ENCODE assay signal across 8 cellular contexts in the genomic region with DNA sequence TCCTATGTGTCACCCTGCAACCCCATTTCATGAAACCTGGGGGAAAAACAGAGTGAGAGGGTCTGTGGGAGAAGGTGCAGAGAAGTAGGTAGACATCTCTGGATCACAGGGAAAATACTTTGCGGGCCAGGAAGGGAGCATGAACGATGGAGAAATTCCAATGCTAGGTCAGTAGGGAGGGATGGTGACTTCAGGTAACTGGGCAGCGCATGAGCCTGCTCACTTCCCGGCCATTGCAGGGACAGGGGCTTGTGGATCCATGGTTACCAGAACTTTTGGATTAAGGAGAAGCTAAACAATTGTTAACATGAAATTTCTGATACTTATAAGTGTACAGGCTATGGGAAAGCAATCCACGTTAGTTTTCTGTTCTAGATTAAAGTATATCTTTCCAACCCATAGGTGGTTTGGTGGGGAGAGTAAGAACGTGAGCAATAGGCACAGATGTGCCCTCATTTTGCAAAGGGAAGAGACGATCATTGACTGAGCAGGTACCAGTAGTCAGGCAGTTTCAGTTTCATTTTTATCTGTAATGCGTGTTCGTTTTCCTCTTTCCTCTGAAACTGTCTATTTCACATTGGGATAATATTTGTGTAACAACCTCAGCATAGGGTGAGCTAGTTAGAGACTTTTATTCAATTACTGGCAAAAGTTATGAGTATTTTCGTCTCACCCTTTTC.
DNase-seq lines count a peak whose midpoint lies in the region; ATAC-seq and TF ChIP-seq lines count a peak whose summit lies in the region.

No MANE protein-coding gene starts in this region.

- no peaks in the 10 kb centered on the region for H3K27me3 ChIP-seq in neural progenitor cell

- no peak overlapping the region for H3K4me3 Mint-ChIP-seq in neural progenitor cell

- DNase-seq in OCI-M1 (lab: John Stamatoyannopoulos, UW) = peak; percentile 76
- no peak for DNase-seq in mucosa of descending colon
- no peak for DNase-seq in neural progenitor cell (ENCODE audit: low spot score)
- no peak for DNase-seq in NCI-H748 treated with DMSO at 0.1 percent for 48 hours (lab: John Stamatoyannopoulos, UW)
- no peak for DNase-seq in DMS79 (lab: John Stamatoyannopoulos, UW)
- no peak for DNase-seq in NCI-H526 treated with DMSO at 0.1 percent for 48 hours (lab: John Stamatoyannopoulos, UW)

- no peaks in the 10 kb centered on the region for H3F3A ChIP-seq in neural progenitor cell (ENCODE audit: low read depth)

- H3K9me3 ChIP-seq in mucosa of descending colon (no peaks in the 10 kb centered on the region), neural progenitor cell (ENCODE audit: low read depth) (no peaks in the 10 kb centered on the region)

- H3K36me3 ChIP-seq in mucosa of descending colon (ENCODE audit: low read depth) (no peaks in the 10 kb centered on the region), neural progenitor cell (no peaks in the 10 kb centered on the region)

- H3K27me3 Mint-ChIP-seq in neural progenitor cell (ENCODE audit: insufficient read depth, low read depth) = peaks cover 2% of the 10 kb centered on the region

- H3K4me3 ChIP-seq in mucosa of descending colon = no peak overlapping the region
- no peak overlapping the region for H3K4me3 ChIP-seq in neural progenitor cell

- no peak overlapping the region for H3K27ac ChIP-seq in neural progenitor cell

- H3K27ac Mint-ChIP-seq in neural progenitor cell = no peak overlapping the region

- H3K4me1 ChIP-seq in mucosa of descending colon (ENCODE audit: low read depth) = peaks cover 6% of the 10 kb centered on the region
- H3K4me1 ChIP-seq in neural progenitor cell = peaks cover 12% of the 10 kb centered on the region

- TF ChIP-seq CTCF in mucosa of descending colon (IDR thresholded peaks at IDR 0.05) (no peak), neural progenitor cell (IDR thresholded peaks at IDR 0.05) (no peak)

- H2AFZ ChIP-seq in neural progenitor cell (replicated peaks) = no peak overlapping the region

- H3K4me2 ChIP-seq in neural progenitor cell = no peak overlapping the region

- no peaks in the 10 kb centered on the region for H3K36me3 Mint-ChIP-seq in neural progenitor cell

- H3K9ac ChIP-seq in neural progenitor cell = no peak overlapping the region

- H3K4me1 Mint-ChIP-seq in neural progenitor cell = peaks cover 13% of the 10 kb centered on the region

- H3K79me2 ChIP-seq in neural progenitor cell (ENCODE audit: low read depth) = no peaks in the 10 kb centered on the region

- intact Hi-C loops in mucosa of descending colon (cut with DNase I, micrococcal nuclease) = no loop called here

- no peaks in the 10 kb centered on the region for H3K9me3 Mint-ChIP-seq in neural progenitor cell

- no peaks in the 10 kb centered on the region for H4K20me1 ChIP-seq in neural progenitor cell (ENCODE audit: low read depth)

- ATAC-seq in GM18868 (IDR thresholded peaks at IDR 0.05; ENCODE audit: unreplicated experiment) (peak; percentile 88), HG02623 (IDR thresholded peaks at IDR 0.05; ENCODE audit: unreplicated experiment) (peak; percentile 76), mucosa of descending colon (peak; percentile 69)
